24 cellular contexts compared by ENCODE assay signal in the genomic region with DNA sequence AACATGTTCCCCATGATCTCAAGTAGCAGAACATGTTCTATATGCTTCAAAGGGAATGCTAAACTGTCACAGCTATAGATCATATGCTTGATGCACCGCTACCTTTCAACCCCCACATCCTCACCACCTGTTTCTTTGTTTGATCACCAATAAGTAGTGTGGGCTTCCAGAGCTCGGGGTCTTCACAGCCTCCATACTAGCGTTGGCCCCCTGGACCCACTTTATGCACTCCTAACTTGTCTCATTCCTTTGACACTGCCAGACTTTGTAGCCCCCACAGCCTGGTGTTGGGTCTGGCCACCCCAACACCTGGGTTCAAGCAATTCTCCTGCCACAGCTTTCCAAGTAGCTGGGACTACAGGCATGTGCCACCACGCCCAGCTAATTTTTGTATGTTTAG.
"Had no signal": no experiment of that assay in that cellular context is flagged by ENCODE, and none has a peak within 500 bp of the region (broad histone marks: within the 10 kb centered on the region; RNA-seq: fewer than 3 reads in every experiment).

No MANE protein-coding gene starts in this region.

- H3K4me3 Mint-ChIP-seq: memory B cell; naive thymus-derived CD8-positive, alpha-beta T cell; nephron progenitor cell; stimulated activated effector memory CD8-positive, alpha-beta T cell treated with anti-CD3 and anti-CD28 coated beads, Interleukin-12 subunit alpha, Interleukin-12 subunit beta, amount 100 ng/mL, for 72 hours had no signal

- DNase-seq: dorsolateral prefrontal cortex; effector CD4-positive, alpha-beta T cell; esophagus squamous epithelium; foreskin melanocyte; glutamatergic neuron; midbrain; naive thymus-derived CD8-positive, alpha-beta T cell; nephron progenitor cell; nucleus accumbens; psoas muscle; right cardiac atrium; sigmoid colon; stimulated activated CD4-positive, alpha-beta T cell treated with anti-CD3 and anti-CD28 coated beads, Interleukin-2, amount 100 ng/mL, for 24 hours; stimulated activated CD4-positive, alpha-beta T cell treated with anti-CD3 and anti-CD28 coated beads, Interleukin-4, amount 100 ng/mL, for 24 hours; stimulated activated naive CD8-positive, alpha-beta T cell treated with anti-CD3 and anti-CD28 coated beads, Interleukin-15, Interleukin-2, amounts not matched to agents 100 U/mL and 50 U/mL, for 24 hours; substantia nigra; testis; upper lobe of right lung had no signal

- H3K4me1 ChIP-seq: esophagus squamous epithelium, psoas muscle, sigmoid colon, testis, tibial nerve, upper lobe of right lung, vagina had no signal

- H3K4me3 ChIP-seq: dorsolateral prefrontal cortex, esophagus squamous epithelium, lung, psoas muscle, sigmoid colon, testis, tibial nerve, upper lobe of right lung, vagina had no signal

- H3K9me3 ChIP-seq: psoas muscle, testis had no signal

- H3K4me1 Mint-ChIP-seq: memory B cell, nephron progenitor cell had no signal

- ATAC-seq: left lobe of liver; naive thymus-derived CD8-positive, alpha-beta T cell; psoas muscle; right cardiac atrium; stimulated activated effector memory CD8-positive, alpha-beta T cell treated with anti-CD3 and anti-CD28 coated beads, Interleukin-12 subunit alpha, Interleukin-12 subunit beta, amount 100 ng/mL, for 72 hours; stimulated activated naive CD8-positive, alpha-beta T cell treated with anti-CD3 and anti-CD28 coated beads, Interleukin-15, Interleukin-2, amounts not matched to agents 100 U/mL and 50 U/mL, for 24 hours; upper lobe of right lung had no signal

- H3K27me3 Mint-ChIP-seq: memory B cell; naive thymus-derived CD8-positive, alpha-beta T cell had no signal

- H3K27me3 ChIP-seq: dorsolateral prefrontal cortex, esophagus squamous epithelium, sigmoid colon, testis, tibial nerve, upper lobe of right lung, vagina had no signal

- H3K27ac Mint-ChIP-seq: memory B cell; nephron progenitor cell; stimulated activated effector memory CD8-positive, alpha-beta T cell treated with anti-CD3 and anti-CD28 coated beads, Interleukin-12 subunit alpha, Interleukin-12 subunit beta, amount 100 ng/mL, for 72 hours had no signal

- H3K27ac ChIP-seq: dorsolateral prefrontal cortex, esophagus squamous epithelium, psoas muscle, sigmoid colon, testis, tibial nerve, upper lobe of right lung, vagina had no signal
